27 cellular contexts compared by ENCODE assay signal in the genomic region with DNA sequence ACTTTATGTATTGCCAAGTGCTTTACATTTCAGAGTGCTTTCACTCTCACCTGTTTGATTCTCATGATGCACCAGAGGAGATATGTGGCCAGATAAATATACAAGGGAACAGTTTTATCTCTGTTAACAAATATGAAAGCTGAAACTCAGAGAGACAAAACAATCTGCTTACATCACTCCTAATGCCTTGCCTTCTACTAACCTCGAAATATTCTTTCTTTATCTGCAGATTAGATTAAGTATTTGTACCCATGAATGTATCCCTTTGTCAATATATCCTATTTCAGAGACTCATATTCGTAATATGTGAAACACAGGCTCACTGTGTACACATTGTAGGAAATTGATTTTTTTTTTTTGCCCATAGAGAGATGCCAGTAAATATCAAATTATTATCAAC.
"Had no signal": no experiment of that assay in that cellular context is flagged by ENCODE, and none has a peak within 500 bp of the region (broad histone marks: within the 10 kb centered on the region; RNA-seq: fewer than 3 reads in every experiment).

No MANE protein-coding gene starts in this region.

- H3K4me3 Mint-ChIP-seq: immature natural killer cell; naive B cell; natural killer cell; nephron progenitor cell; neural progenitor cell; stimulated activated naive B cell treated with anti-CD40 and anti-IgM and Interleukin-4, amounts not matched to agents 10 μg/mL and 1 μg/mL and 100 μg/mL, for 72 hours; type B pancreatic cell had no signal

- H3K36me3 ChIP-seq: left lung, lower lobe of right lung, neural progenitor cell, neutrophil, right atrium auricular region, right lobe of liver, suprapubic skin, thoracic aorta, tibial artery, vagina had no signal

- H3K9me3 ChIP-seq: left lung, lower lobe of right lung, neutrophil, right atrium auricular region, right lobe of liver, suprapubic skin, thoracic aorta, tibial artery, vagina had no signal

- H3K4me1 Mint-ChIP-seq: immature natural killer cell; naive B cell; natural killer cell; neural progenitor cell; stimulated activated naive B cell treated with anti-CD40 and anti-IgM and Interleukin-4, amounts not matched to agents 10 μg/mL and 1 μg/mL and 100 μg/mL, for 72 hours had no signal

- H3K4me3 ChIP-seq: left lung, lower lobe of right lung, neural progenitor cell, right atrium auricular region, right lobe of liver, suprapubic skin, thoracic aorta, tibial artery, vagina had no signal

- H3K27me3 Mint-ChIP-seq: progenitor cell of endocrine pancreas, type B pancreatic cell had no signal

- H3K27ac Mint-ChIP-seq: immature natural killer cell; naive B cell; natural killer cell; nephron progenitor cell; neural progenitor cell; progenitor cell of endocrine pancreas; stimulated activated naive B cell treated with anti-CD40 and anti-IgM and Interleukin-4, amounts not matched to agents 10 μg/mL and 1 μg/mL and 100 μg/mL, for 72 hours; type B pancreatic cell had no signal

- H3K27ac ChIP-seq: left lung, lower lobe of right lung, neural progenitor cell, neutrophil, right atrium auricular region, suprapubic skin, thoracic aorta, tibial artery, vagina had no signal

- H3K4me1 ChIP-seq: left lung, lower lobe of right lung, neural progenitor cell, right atrium auricular region, suprapubic skin, tibial artery, vagina had no signal

- ATAC-seq: left lung; lower lobe of right lung; natural killer cell; stimulated activated naive B cell treated with anti-CD40 and anti-IgM and Interleukin-4, amounts not matched to agents 10 μg/mL and 1 μg/mL and 100 μg/mL, for 72 hours; stimulated activated naive CD8-positive, alpha-beta T cell treated with anti-CD3 and anti-CD28 coated beads, Interleukin-15, Interleukin-2, amounts not matched to agents 100 U/mL and 50 U/mL, for 24 hours had no signal

- H3K9me3 Mint-ChIP-seq: type B pancreatic cell had no signal

- DNase-seq: hypothalamus; immature natural killer cell; kidney; left lung; lower lobe of right lung; mammary epithelial cell; mesenchymal stem cell; naive B cell; natural killer cell; nephron progenitor cell; occipital lobe; stimulated activated CD4-positive, alpha-beta T cell treated with anti-CD3 and anti-CD28 coated beads, Interleukin-12 subunit alpha, Interleukin-12 subunit beta, amount 100 ng/mL, for 4 hours; stimulated activated CD4-positive, alpha-beta T cell treated with anti-CD3 and anti-CD28 coated beads, Interleukin-15, amount 100 ng/mL, for 24 hours; stimulated activated CD4-positive, alpha-beta T cell treated with anti-CD3 and anti-CD28 coated beads, Interleukin-2, amount 100 ng/mL, for 24 hours; stimulated activated CD4-positive, alpha-beta T cell treated with anti-CD3 and anti-CD28 coated beads, Interleukin-4, amount 100 ng/mL, for 1 hour; stimulated activated naive B cell treated with anti-CD40 and anti-IgM and Interleukin-4, amounts not matched to agents 10 μg/mL and 1 μg/mL and 100 μg/mL, for 72 hours; stimulated activated naive CD8-positive, alpha-beta T cell treated with anti-CD3 and anti-CD28 coated beads, Interleukin-15, Interleukin-2, amounts not matched to agents 100 U/mL and 50 U/mL, for 24 hours; tibial artery had no signal

- H3K36me3 Mint-ChIP-seq: immature natural killer cell; naive B cell; natural killer cell; neural progenitor cell; stimulated activated naive B cell treated with anti-CD40 and anti-IgM and Interleukin-4, amounts not matched to agents 10 μg/mL and 1 μg/mL and 100 μg/mL, for 72 hours; type B pancreatic cell had no signal

- H3K27me3 ChIP-seq: left lung, neural progenitor cell, neutrophil, right atrium auricular region, right lobe of liver, suprapubic skin, tibial artery, vagina had no signal
